1 cellular context compared by ENCODE assay signal in the genomic region with DNA sequence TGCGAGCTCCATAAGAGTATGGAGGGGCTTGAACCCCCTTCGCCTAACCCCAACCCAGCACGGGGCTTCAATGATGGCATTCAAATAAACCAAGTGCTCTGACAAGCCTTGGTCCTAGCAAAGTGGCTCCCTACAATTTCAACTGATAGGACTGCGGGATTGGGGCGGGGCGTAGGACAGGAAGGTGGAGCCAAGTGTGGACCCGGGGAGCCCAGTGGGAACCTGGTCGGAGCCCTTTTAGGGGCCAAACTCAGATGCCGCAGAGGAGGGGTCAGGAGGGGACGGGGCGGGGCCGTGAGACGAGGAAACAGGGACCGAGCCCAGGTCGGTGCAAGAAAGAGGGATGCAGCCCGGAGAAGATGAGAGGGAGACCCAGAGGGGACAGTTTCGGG.
TF ChIP-seq lines count a peak whose summit lies in the region.

No MANE protein-coding gene starts in this region.

TF ChIP-seq in SK-N-SH, 30 proteins besides CTCF, POLR2A, EP300 and RAD21:
- TF ChIP-seq, protein P1, sequence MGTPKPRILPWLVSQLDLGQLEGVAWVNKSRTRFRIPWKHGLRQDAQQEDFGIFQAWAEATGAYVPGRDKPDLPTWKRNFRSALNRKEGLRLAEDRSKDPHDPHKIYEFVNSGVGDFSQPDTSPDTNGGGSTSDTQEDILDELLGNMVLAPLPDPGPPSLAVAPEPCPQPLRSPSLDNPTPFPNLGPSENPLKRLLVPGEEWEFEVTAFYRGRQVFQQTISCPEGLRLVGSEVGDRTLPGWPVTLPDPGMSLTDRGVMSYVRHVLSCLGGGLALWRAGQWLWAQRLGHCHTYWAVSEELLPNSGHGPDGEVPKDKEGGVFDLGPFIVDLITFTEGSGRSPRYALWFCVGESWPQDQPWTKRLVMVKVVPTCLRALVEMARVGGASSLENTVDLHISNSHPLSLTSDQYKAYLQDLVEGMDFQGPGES (IDR thresholded peaks at IDR 0.05; ENCODE audit: low read depth, low read length): no peak
- no peak for TF ChIP-seq RCOR1 (IDR thresholded peaks at IDR 0.05; ENCODE audit: low read length)
- TF ChIP-seq, protein P2, sequence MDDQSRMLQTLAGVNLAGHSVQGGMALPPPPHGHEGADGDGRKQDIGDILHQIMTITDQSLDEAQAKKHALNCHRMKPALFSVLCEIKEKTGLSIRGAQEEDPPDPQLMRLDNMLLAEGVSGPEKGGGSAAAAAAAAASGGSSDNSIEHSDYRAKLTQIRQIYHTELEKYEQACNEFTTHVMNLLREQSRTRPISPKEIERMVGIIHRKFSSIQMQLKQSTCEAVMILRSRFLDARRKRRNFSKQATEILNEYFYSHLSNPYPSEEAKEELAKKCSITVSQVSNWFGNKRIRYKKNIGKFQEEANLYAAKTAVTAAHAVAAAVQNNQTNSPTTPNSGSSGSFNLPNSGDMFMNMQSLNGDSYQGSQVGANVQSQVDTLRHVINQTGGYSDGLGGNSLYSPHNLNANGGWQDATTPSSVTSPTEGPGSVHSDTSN (IDR thresholded peaks at IDR 0.05): no peak
- no peak for TF ChIP-seq FOSL2 (IDR thresholded peaks at IDR 0.05; ENCODE audit: borderline replicate concordance, low read depth)
- TF ChIP-seq NFIC (IDR thresholded peaks at IDR 0.05; ENCODE audit: borderline replicate concordance): no peak
- TF ChIP-seq YY1 (IDR thresholded peaks at IDR 0.05; ENCODE audit: low read depth): no peak
- TF ChIP-seq, protein P3, sequence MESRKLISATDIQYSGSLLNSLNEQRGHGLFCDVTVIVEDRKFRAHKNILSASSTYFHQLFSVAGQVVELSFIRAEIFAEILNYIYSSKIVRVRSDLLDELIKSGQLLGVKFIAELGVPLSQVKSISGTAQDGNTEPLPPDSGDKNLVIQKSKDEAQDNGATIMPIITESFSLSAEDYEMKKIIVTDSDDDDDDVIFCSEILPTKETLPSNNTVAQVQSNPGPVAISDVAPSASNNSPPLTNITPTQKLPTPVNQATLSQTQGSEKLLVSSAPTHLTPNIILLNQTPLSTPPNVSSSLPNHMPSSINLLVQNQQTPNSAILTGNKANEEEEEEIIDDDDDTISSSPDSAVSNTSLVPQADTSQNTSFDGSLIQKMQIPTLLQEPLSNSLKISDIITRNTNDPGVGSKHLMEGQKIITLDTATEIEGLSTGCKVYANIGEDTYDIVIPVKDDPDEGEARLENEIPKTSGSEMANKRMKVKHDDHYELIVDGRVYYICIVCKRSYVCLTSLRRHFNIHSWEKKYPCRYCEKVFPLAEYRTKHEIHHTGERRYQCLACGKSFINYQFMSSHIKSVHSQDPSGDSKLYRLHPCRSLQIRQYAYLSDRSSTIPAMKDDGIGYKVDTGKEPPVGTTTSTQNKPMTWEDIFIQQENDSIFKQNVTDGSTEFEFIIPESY (IDR thresholded peaks at IDR 0.05; ENCODE audit: borderline replicate concordance, low read depth): no peak
- no peak for TF ChIP-seq SIN3A (IDR thresholded peaks at IDR 0.05; ENCODE audit: borderline replicate concordance, low read depth, low read length)
